In genomic region chr1:181099152-181100014, GRCh38 we compare ENCODE assay signal across 1 cellular context.
TF ChIP-seq lines count a peak whose summit lies in the region.

No MANE protein-coding gene starts in this region.

TF ChIP-seq in GM12878, 131 proteins besides CTCF, POLR2A, EP300 and RAD21 (continued from another document and continues in another):
- TF ChIP-seq, protein P1, sequence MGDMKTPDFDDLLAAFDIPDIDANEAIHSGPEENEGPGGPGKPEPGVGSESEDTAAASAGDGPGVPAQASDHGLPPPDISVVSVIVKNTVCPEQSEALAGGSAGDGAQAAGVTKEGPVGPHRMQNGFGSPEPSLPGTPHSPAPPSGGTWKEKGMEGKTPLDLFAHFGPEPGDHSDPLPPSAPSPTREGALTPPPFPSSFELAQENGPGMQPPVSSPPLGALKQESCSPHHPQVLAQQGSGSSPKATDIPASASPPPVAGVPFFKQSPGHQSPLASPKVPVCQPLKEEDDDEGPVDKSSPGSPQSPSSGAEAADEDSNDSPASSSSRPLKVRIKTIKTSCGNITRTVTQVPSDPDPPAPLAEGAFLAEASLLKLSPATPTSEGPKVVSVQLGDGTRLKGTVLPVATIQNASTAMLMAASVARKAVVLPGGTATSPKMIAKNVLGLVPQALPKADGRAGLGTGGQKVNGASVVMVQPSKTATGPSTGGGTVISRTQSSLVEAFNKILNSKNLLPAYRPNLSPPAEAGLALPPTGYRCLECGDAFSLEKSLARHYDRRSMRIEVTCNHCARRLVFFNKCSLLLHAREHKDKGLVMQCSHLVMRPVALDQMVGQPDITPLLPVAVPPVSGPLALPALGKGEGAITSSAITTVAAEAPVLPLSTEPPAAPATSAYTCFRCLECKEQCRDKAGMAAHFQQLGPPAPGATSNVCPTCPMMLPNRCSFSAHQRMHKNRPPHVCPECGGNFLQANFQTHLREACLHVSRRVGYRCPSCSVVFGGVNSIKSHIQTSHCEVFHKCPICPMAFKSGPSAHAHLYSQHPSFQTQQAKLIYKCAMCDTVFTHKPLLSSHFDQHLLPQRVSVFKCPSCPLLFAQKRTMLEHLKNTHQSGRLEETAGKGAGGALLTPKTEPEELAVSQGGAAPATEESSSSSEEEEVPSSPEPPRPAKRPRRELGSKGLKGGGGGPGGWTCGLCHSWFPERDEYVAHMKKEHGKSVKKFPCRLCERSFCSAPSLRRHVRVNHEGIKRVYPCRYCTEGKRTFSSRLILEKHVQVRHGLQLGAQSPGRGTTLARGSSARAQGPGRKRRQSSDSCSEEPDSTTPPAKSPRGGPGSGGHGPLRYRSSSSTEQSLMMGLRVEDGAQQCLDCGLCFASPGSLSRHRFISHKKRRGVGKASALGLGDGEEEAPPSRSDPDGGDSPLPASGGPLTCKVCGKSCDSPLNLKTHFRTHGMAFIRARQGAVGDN (IDR thresholded peaks at IDR 0.05) = peak; percentile 66
- TF ChIP-seq POLR2AphosphoS5 (IDR thresholded peaks at IDR 0.05; ENCODE audit: low read length) (peak; percentile 46; the same call in 1 of the 2 replicates), POU2F2 (IDR thresholded peaks at IDR 0.05; ENCODE audit: borderline replicate concordance, low read depth, low read length) (peak; percentile 68; the same call in 1 of the 3 replicates), SRF (IDR thresholded peaks at IDR 0.05; ENCODE audit: low read depth in 2 of 2, low read length in 2 of 2) (peak in 1 of 2 experiments; percentile 79; a peak in 1 of 4 replicates), HDGF (IDR thresholded peaks at IDR 0.05) (peak; percentile 66; the same call in 1 of the 2 replicates), TCF3 (IDR thresholded peaks at IDR 0.05; ENCODE audit: borderline replicate concordance, insufficient read depth, low read depth, low read length) (peak; percentile 88), GATAD2B (conservative IDR thresholded peaks at IDR 0.05; ENCODE audit: low read depth) (no peak), PAX8 (IDR thresholded peaks at IDR 0.05) (no peak), ATF3 (IDR thresholded peaks at IDR 0.05; ENCODE audit: borderline replicate concordance, extremely low read depth, low read depth, low read length) (no peak), BRCA1 (IDR thresholded peaks at IDR 0.05; ENCODE audit: low read depth, low read length) (no peak), NR2C1 (IDR thresholded peaks at IDR 0.05) (no peak), ELK1 (IDR thresholded peaks at IDR 0.05; ENCODE audit: low read depth, low read length) (no peak), ZNF384 (IDR thresholded peaks at IDR 0.05; ENCODE audit: borderline replicate concordance, low read depth, low read length) (no peak), SPI1 (IDR thresholded peaks at IDR 0.05; ENCODE audit: borderline replicate concordance, insufficient read depth, low read depth, low read length) (peak; percentile 23; the same call in 1 of the 2 replicates), CREM (IDR thresholded peaks at IDR 0.05; ENCODE audit: low read depth) (peak; percentile 96), SREBF2 (IDR thresholded peaks at IDR 0.05; ENCODE audit: low read length) (no peak), IRF4 (IDR thresholded peaks at IDR 0.05; ENCODE audit: low read depth, low read length) (peak; percentile 100), RFX5 (IDR thresholded peaks at IDR 0.05; ENCODE audit: low read depth, low read length) (no peak), CREB1 (IDR thresholded peaks at IDR 0.05; ENCODE audit: low read depth) (peak; percentile 77), MAX (IDR thresholded peaks at IDR 0.05; ENCODE audit: low read depth, low read length) (peak; percentile 44; the same call in 1 of the 2 replicates), SMAD1 (IDR thresholded peaks at IDR 0.05; ENCODE audit: low read depth, partially characterized antibody) (no peak), KAT2A (conservative IDR thresholded peaks at IDR 0.05; ENCODE audit: control insufficient read depth, low read depth, low read length) (no peak), LARP7 (IDR thresholded peaks at IDR 0.05) (no peak), NR2C2 (IDR thresholded peaks at IDR 0.05; ENCODE audit: borderline replicate concordance, control insufficient read depth, insufficient read length, low read depth) (no peak), HDAC2 (IDR thresholded peaks at IDR 0.05) (no peak), ZNF207 (IDR thresholded peaks at IDR 0.05; ENCODE audit: borderline replicate concordance) (no peak), NKRF (conservative IDR thresholded peaks at IDR 0.05) (no peak), CBX3 (IDR thresholded peaks at IDR 0.05; ENCODE audit: borderline replicate concordance, low read depth) (no peak), MTA3 (IDR thresholded peaks at IDR 0.05; ENCODE audit: borderline replicate concordance, low read length) (peak; percentile 96; the same call in 1 of the 2 replicates), KLF5 (IDR thresholded peaks at IDR 0.05; ENCODE audit: partially characterized antibody) (no peak), ZNF217 (IDR thresholded peaks at IDR 0.05) (no peak)
- TF ChIP-seq, protein P2, sequence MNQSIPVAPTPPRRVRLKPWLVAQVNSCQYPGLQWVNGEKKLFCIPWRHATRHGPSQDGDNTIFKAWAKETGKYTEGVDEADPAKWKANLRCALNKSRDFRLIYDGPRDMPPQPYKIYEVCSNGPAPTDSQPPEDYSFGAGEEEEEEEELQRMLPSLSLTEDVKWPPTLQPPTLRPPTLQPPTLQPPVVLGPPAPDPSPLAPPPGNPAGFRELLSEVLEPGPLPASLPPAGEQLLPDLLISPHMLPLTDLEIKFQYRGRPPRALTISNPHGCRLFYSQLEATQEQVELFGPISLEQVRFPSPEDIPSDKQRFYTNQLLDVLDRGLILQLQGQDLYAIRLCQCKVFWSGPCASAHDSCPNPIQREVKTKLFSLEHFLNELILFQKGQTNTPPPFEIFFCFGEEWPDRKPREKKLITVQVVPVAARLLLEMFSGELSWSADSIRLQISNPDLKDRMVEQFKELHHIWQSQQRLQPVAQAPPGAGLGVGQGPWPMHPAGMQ (IDR thresholded peaks at IDR 0.05; ENCODE audit: borderline replicate concordance) = no peak
- TF ChIP-seq, protein P3, sequence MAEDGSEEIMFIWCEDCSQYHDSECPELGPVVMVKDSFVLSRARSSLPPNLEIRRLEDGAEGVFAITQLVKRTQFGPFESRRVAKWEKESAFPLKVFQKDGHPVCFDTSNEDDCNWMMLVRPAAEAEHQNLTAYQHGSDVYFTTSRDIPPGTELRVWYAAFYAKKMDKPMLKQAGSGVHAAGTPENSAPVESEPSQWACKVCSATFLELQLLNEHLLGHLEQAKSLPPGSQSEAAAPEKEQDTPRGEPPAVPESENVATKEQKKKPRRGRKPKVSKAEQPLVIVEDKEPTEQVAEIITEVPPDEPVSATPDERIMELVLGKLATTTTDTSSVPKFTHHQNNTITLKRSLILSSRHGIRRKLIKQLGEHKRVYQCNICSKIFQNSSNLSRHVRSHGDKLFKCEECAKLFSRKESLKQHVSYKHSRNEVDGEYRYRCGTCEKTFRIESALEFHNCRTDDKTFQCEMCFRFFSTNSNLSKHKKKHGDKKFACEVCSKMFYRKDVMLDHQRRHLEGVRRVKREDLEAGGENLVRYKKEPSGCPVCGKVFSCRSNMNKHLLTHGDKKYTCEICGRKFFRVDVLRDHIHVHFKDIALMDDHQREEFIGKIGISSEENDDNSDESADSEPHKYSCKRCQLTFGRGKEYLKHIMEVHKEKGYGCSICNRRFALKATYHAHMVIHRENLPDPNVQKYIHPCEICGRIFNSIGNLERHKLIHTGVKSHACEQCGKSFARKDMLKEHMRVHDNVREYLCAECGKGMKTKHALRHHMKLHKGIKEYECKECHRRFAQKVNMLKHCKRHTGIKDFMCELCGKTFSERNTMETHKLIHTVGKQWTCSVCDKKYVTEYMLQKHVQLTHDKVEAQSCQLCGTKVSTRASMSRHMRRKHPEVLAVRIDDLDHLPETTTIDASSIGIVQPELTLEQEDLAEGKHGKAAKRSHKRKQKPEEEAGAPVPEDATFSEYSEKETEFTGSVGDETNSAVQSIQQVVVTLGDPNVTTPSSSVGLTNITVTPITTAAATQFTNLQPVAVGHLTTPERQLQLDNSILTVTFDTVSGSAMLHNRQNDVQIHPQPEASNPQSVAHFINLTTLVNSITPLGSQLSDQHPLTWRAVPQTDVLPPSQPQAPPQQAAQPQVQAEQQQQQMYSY (CRISPR knock-in tag; IDR thresholded peaks at IDR 0.05) = no peak
- TF ChIP-seq, protein P4, sequence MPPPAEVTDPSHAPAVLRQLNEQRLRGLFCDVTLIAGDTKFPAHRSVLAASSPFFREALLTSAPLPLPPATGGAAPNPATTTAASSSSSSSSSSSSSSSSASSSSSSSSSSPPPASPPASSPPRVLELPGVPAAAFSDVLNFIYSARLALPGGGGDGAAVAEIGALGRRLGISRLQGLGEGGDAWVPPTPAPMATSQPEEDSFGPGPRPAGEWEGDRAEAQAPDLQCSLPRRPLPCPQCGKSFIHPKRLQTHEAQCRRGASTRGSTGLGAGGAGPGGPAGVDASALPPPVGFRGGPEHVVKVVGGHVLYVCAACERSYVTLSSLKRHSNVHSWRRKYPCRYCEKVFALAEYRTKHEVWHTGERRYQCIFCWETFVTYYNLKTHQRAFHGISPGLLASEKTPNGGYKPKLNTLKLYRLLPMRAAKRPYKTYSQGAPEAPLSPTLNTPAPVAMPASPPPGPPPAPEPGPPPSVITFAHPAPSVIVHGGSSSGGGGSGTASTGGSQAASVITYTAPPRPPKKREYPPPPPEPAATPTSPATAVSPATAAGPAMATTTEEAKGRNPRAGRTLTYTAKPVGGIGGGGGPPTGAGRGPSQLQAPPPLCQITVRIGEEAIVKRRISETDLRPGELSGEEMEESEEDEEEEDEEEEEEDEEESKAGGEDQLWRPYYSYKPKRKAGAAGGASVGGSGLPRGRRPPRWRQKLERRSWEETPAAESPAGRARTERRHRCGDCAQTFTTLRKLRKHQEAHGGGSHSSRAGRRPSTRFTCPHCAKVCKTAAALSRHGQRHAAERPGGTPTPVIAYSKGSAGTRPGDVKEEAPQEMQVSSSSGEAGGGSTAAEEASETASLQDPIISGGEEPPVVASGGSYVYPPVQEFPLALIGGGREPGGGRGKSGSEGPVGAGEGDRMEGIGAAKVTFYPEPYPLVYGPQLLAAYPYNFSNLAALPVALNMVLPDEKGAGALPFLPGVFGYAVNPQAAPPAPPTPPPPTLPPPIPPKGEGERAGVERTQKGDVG (CRISPR knock-in tag; IDR thresholded peaks at IDR 0.05) = no peak
- TF ChIP-seq, protein P5, sequence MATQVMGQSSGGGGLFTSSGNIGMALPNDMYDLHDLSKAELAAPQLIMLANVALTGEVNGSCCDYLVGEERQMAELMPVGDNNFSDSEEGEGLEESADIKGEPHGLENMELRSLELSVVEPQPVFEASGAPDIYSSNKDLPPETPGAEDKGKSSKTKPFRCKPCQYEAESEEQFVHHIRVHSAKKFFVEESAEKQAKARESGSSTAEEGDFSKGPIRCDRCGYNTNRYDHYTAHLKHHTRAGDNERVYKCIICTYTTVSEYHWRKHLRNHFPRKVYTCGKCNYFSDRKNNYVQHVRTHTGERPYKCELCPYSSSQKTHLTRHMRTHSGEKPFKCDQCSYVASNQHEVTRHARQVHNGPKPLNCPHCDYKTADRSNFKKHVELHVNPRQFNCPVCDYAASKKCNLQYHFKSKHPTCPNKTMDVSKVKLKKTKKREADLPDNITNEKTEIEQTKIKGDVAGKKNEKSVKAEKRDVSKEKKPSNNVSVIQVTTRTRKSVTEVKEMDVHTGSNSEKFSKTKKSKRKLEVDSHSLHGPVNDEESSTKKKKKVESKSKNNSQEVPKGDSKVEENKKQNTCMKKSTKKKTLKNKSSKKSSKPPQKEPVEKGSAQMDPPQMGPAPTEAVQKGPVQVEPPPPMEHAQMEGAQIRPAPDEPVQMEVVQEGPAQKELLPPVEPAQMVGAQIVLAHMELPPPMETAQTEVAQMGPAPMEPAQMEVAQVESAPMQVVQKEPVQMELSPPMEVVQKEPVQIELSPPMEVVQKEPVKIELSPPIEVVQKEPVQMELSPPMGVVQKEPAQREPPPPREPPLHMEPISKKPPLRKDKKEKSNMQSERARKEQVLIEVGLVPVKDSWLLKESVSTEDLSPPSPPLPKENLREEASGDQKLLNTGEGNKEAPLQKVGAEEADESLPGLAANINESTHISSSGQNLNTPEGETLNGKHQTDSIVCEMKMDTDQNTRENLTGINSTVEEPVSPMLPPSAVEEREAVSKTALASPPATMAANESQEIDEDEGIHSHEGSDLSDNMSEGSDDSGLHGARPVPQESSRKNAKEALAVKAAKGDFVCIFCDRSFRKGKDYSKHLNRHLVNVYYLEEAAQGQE (IDR thresholded peaks at IDR 0.05; ENCODE audit: low read depth, low read length) = no peak; the same call in 1 of the 2 replicates
